Comparison of ENCODE assay signal across 8 cellular contexts in genomic region chr3:171049831-171050444, GRCh38. TPM values are rescaled to one million over a fixed set of nuclear protein-coding genes. Genes with fewer than 3 reads are reported as not detected.
A peak's percentile ranks its signal among the peaks of the same experiment; 100 is the strongest.
DNase-seq lines count a peak whose midpoint lies in the region; ATAC-seq and TF ChIP-seq lines count a peak whose summit lies in the region.

No MANE protein-coding gene starts in this region.

- H3K9me3 ChIP-seq in CD8-positive, alpha-beta memory T cell (ENCODE audit: low read length), result no peaks in the 10 kb centered on the region
- no peaks in the 10 kb centered on the region for H3K9me3 ChIP-seq in esophagus squamous epithelium

- H3K4me3 Mint-ChIP-seq in CD8-positive, alpha-beta memory T cell, result no peak overlapping the region
- H3K4me3 Mint-ChIP-seq in activated CD8-positive, alpha-beta T cell treated with anti-CD3 and anti-CD28 coated beads for 36 hours, result no peak overlapping the region
- no peak overlapping the region for H3K4me3 Mint-ChIP-seq in natural killer cell treated with Interleukin-12 subunit alpha and Interleukin-12 subunit beta and Interleukin-15 and Interleukin-18, amount 100 ng/mL, for 72 hours

- ATAC-seq in GM19023 (IDR thresholded peaks at IDR 0.05; ENCODE audit: unreplicated experiment), result peak; percentile 68
- peak; percentile 91 for ATAC-seq in HG03139 (IDR thresholded peaks at IDR 0.05; ENCODE audit: unreplicated experiment)
- peak; percentile 89 for ATAC-seq in activated CD8-positive, alpha-beta T cell treated with anti-CD3 and anti-CD28 coated beads for 36 hours
- ATAC-seq in natural killer cell treated with Interleukin-12 subunit alpha and Interleukin-12 subunit beta and Interleukin-15 and Interleukin-18, amount 100 ng/mL, for 72 hours, result peak; percentile 43 to 77

- no peaks in the 10 kb centered on the region for H3K4me1 ChIP-seq in CD8-positive, alpha-beta memory T cell (ENCODE audit: insufficient read depth, low read length)
- no peaks in the 10 kb centered on the region for H3K4me1 ChIP-seq in esophagus squamous epithelium

- CTCF ChIA-PET in CD8-positive, alpha-beta memory T cell (lab: Charles Lee), result interaction anchor here (1.4 kb wide), 1 partner anchor 516 kb away, joined by 4 read pairs; no protein-coding TSS in a partner anchor
- CTCF ChIA-PET in activated CD8-positive, alpha-beta T cell treated with anti-CD3 and anti-CD28 coated beads for 36 hours (lab: Charles Lee), result interaction anchor here (0.6 to 2.4 kb wide), 18 partner anchors 12 to 1292 kb away, joined by 3 to 17 read pairs (median 3); no protein-coding TSS in a partner anchor

- H3K27me3 ChIP-seq in CD8-positive, alpha-beta memory T cell (ENCODE audit: insufficient read depth, low read length, poor library complexity, severe bottlenecking), result no peaks in the 10 kb centered on the region
- no peaks in the 10 kb centered on the region for H3K27me3 ChIP-seq in esophagus squamous epithelium

- no peak for TF ChIP-seq POLR2A in esophagus squamous epithelium (IDR thresholded peaks at IDR 0.05)

- H3K4me3 ChIP-seq in CD8-positive, alpha-beta memory T cell (ENCODE audit: low read length), result no peak overlapping the region
- no peak overlapping the region for H3K4me3 ChIP-seq in esophagus squamous epithelium

- H3K36me3 ChIP-seq in CD8-positive, alpha-beta memory T cell (ENCODE audit: insufficient read depth, low read length), result no peaks in the 10 kb centered on the region
- H3K36me3 ChIP-seq in esophagus squamous epithelium, result no peaks in the 10 kb centered on the region

- peaks cover 0 to 4% (median 0%) of the 10 kb centered on the region in 3 donors for H3K4me1 Mint-ChIP-seq in CD8-positive, alpha-beta memory T cell
- H3K4me1 Mint-ChIP-seq in activated CD8-positive, alpha-beta T cell treated with anti-CD3 and anti-CD28 coated beads for 36 hours (ENCODE audit: low read depth), result no peaks in the 10 kb centered on the region
- peaks cover 0 to 9% of the 10 kb centered on the region in 2 donors for H3K4me1 Mint-ChIP-seq in natural killer cell treated with Interleukin-12 subunit alpha and Interleukin-12 subunit beta and Interleukin-15 and Interleukin-18, amount 100 ng/mL, for 72 hours (ENCODE audit: low read depth in 2 of 2)

- POLR2A ChIA-PET in CD8-positive, alpha-beta memory T cell (lab: Charles Lee), result no interaction called here
- POLR2A ChIA-PET in activated CD8-positive, alpha-beta T cell treated with anti-CD3 and anti-CD28 coated beads for 36 hours (lab: Charles Lee), result interaction anchor here (0.5 kb wide), 1 partner anchor 192 kb away, joined by 3 read pairs; no protein-coding TSS in a partner anchor

- H3K27me3 Mint-ChIP-seq in CD8-positive, alpha-beta memory T cell, result peaks cover 4 to 10% of the 10 kb centered on the region in 2 donors
- H3K27me3 Mint-ChIP-seq in activated CD8-positive, alpha-beta T cell treated with anti-CD3 and anti-CD28 coated beads for 36 hours, result peaks cover 21% of the 10 kb centered on the region
- H3K27me3 Mint-ChIP-seq in natural killer cell treated with Interleukin-12 subunit alpha and Interleukin-12 subunit beta and Interleukin-15 and Interleukin-18, amount 100 ng/mL, for 72 hours, result peaks cover 8 to 15% of the 10 kb centered on the region in 2 donors

- no peak overlapping the region for H3K27ac ChIP-seq in CD8-positive, alpha-beta memory T cell (ENCODE audit: low read depth, low read length)
- H3K27ac ChIP-seq in esophagus squamous epithelium, result no peak overlapping the region

- H3K36me3 Mint-ChIP-seq in CD8-positive, alpha-beta memory T cell, result no peaks in the 10 kb centered on the region
- no peaks in the 10 kb centered on the region for H3K36me3 Mint-ChIP-seq in activated CD8-positive, alpha-beta T cell treated with anti-CD3 and anti-CD28 coated beads for 36 hours (ENCODE audit: low read depth)
- H3K36me3 Mint-ChIP-seq in natural killer cell treated with Interleukin-12 subunit alpha and Interleukin-12 subunit beta and Interleukin-15 and Interleukin-18, amount 100 ng/mL, for 72 hours, result no peaks in the 10 kb centered on the region

- intact Hi-C loops in activated CD8-positive, alpha-beta T cell treated with anti-CD3 and anti-CD28 coated beads for 36 hours (cut with micrococcal nuclease), result loop anchor here (5.0 kb wide), 1 partner anchor 517 kb away; no protein-coding TSS in a partner anchor
- intact Hi-C loops in esophagus squamous epithelium (cut with DNase I), result loop anchor here (10.0 kb wide), 1 partner anchor 515 kb away; no protein-coding TSS in a partner anchor

- H3K9me3 Mint-ChIP-seq in CD8-positive, alpha-beta memory T cell, result no peaks in the 10 kb centered on the region
- no peaks in the 10 kb centered on the region for H3K9me3 Mint-ChIP-seq in activated CD8-positive, alpha-beta T cell treated with anti-CD3 and anti-CD28 coated beads for 36 hours
- H3K9me3 Mint-ChIP-seq in natural killer cell treated with Interleukin-12 subunit alpha and Interleukin-12 subunit beta and Interleukin-15 and Interleukin-18, amount 100 ng/mL, for 72 hours, result no peaks in the 10 kb centered on the region

- TF ChIP-seq CTCF in activated CD8-positive, alpha-beta T cell treated with anti-CD3 and anti-CD28 coated beads for 36 hours (IDR thresholded peaks at IDR 0.05), result peak; percentile 40
- peak in 5 of 6 experiments; percentile 28 to 48 (median 45) for TF ChIP-seq CTCF in esophagus squamous epithelium (IDR thresholded peaks at IDR 0.05)

- DNase-seq in CD8-positive, alpha-beta memory T cell, result peak in 3 of 5 donors; percentile 6 to 53 (median 9)
- DNase-seq in NCI-H510A (lab: John Stamatoyannopoulos, UW) (peak; percentile 66), esophagus squamous epithelium (lab: John Stamatoyannopoulos, UW) (no peak), DMS79 (lab: John Stamatoyannopoulos, UW) (no peak)
- DNase-seq in activated CD8-positive, alpha-beta T cell treated with anti-CD3 and anti-CD28 coated beads for 36 hours, result peak; percentile 67
- DNase-seq in natural killer cell treated with Interleukin-12 subunit alpha and Interleukin-12 subunit beta and Interleukin-15 and Interleukin-18, amount 100 ng/mL, for 72 hours (ENCODE audit: low spot score), result no peak

- H3K27ac Mint-ChIP-seq in CD8-positive, alpha-beta memory T cell, result peak overlapping the region in 1 of 8 donors; percentile 27
- no peak overlapping the region for H3K27ac Mint-ChIP-seq in activated CD8-positive, alpha-beta T cell treated with anti-CD3 and anti-CD28 coated beads for 36 hours
- no peak overlapping the region for H3K27ac Mint-ChIP-seq in natural killer cell treated with Interleukin-12 subunit alpha and Interleukin-12 subunit beta and Interleukin-15 and Interleukin-18, amount 100 ng/mL, for 72 hours

- 17 to 26% methylated on average over 6 of the region's 6 CpGs for WGBS in esophagus squamous epithelium, 2 donors

RNA-seq across cellular contexts. Expression of gene SLC2A2, which starts 23.4 kb away (rescaled TPM):
- not detected for total RNA-seq in CD8-positive, alpha-beta memory T cell
- polyA plus RNA-seq in CD8-positive, alpha-beta memory T cell, result not detected
- not detected for total RNA-seq in activated CD8-positive, alpha-beta T cell treated with anti-CD3 and anti-CD28 coated beads for 36 hours
- total RNA-seq in esophagus squamous epithelium, result not detected
- not detected for total RNA-seq in natural killer cell treated with Interleukin-12 subunit alpha and Interleukin-12 subunit beta and Interleukin-15 and Interleukin-18, amount 100 ng/mL, for 72 hours

Comparison
In these comparisons a context has a peak if more than half of its experiments do, and no peak if none do; other contexts are left out.
1. DNase-seq: peak in CD8-positive, alpha-beta memory T cell (3 of 5), NCI-H510A (single experiment) and activated CD8-positive, alpha-beta T cell treated with anti-CD3 and anti-CD28 coated beads for 36 hours (single experiment); none in esophagus squamous epithelium (single experiment), natural killer cell treated with Interleukin-12 subunit alpha and Interleukin-12 subunit beta and Interleukin-15 and Interleukin-18, amount 100 ng/mL, for 72 hours (single experiment) and DMS79 (single experiment).
2. Peak in every context shown above with its lines, with median percentiles within 50 percentile points of each other: ATAC-seq.